In genomic region chr5:111236995-111237394, GRCh38 we compare ENCODE assay signal across 18 cellular contexts. TPM values are rescaled to one million over a fixed set of nuclear protein-coding genes. Genes with fewer than 3 reads are reported as not detected.
DNase-seq lines count a peak whose midpoint lies in the region; ATAC-seq and TF ChIP-seq lines count a peak whose summit lies in the region.
"Had no signal": no experiment of that assay in that cellular context is flagged by ENCODE, and none has a peak within 500 bp of the region (broad histone marks: within the 10 kb centered on the region; RNA-seq: fewer than 3 reads in every experiment).

No MANE protein-coding gene starts in this region.

- peak; percentile 54 to 58 for ATAC-seq in activated T-cell treated with anti-CD3 and anti-CD28 coated beads, Interleukin-2, amount 50 U/mL, for 4 hours
- ATAC-seq in HG03432 (IDR thresholded peaks at IDR 0.05; ENCODE audit: unreplicated experiment) (peak; percentile 20), GM21529 (IDR thresholded peaks at IDR 0.05; ENCODE audit: unreplicated experiment) (no peak)
- peak; percentile 7 for ATAC-seq in activated CD8-positive, alpha-beta T cell treated with anti-CD3 and anti-CD28 coated beads, Interleukin-2, amount 10 ng/mL, durations not matched to agents 7 days and 5 days

- H3K36me3 Mint-ChIP-seq in activated T-cell treated with anti-CD3 and anti-CD28 coated beads, Interleukin-2, amount 50 U/mL, for 4 hours (ENCODE audit: insufficient read depth), result peaks cover 6% of the 10 kb centered on the region
- peaks cover 34% of the 10 kb centered on the region for H3K36me3 Mint-ChIP-seq in activated CD8-positive, alpha-beta T cell treated with anti-CD3 and anti-CD28 coated beads, Interleukin-2, amount 10 ng/mL, durations not matched to agents 7 days and 5 days (ENCODE audit: low read depth)
- H3K36me3 Mint-ChIP-seq in Caco-2 (ENCODE audit: insufficient read depth, unreplicated experiment), result no peaks in the 10 kb centered on the region

- H3K36me3 ChIP-seq in spleen (no peaks in the 10 kb centered on the region), Caco-2 (ENCODE audit: control insufficient read depth, insufficient read depth, low read length) (no peaks in the 10 kb centered on the region)

- WGBS in spleen, 5 donors, result 75 to 88% (median 77%) methylated on average over 4 of the region's 4 CpGs

- H3K4me1 ChIP-seq in spleen (peaks cover 0 to 26% (median 2%) of the 10 kb centered on the region in 6 donors), Caco-2 (no peaks in the 10 kb centered on the region)

- peak overlapping the region; percentile 91 for H3K27ac Mint-ChIP-seq in activated CD8-positive, alpha-beta T cell treated with anti-CD3 and anti-CD28 coated beads, Interleukin-2, amount 10 ng/mL, durations not matched to agents 7 days and 5 days
- H3K27ac Mint-ChIP-seq in Caco-2 (ENCODE audit: unreplicated experiment), result no peak overlapping the region

- CTCF ChIA-PET in activated CD8-positive, alpha-beta T cell treated with anti-CD3 and anti-CD28 coated beads, Interleukin-2, amount 10 ng/mL, durations not matched to agents 7 days and 5 days (lab: Charles Lee), result interaction anchor here (0.8 to 7.8 kb wide), 7 partner anchors 9 to 294 kb away, joined by 3 to 85 read pairs (median 22); partner anchors contain the start of gene CAMK4
- CTCF ChIA-PET in Caco-2 (lab: Charles Lee), result interaction anchor here (0.6 kb wide), 1 partner anchor 79 kb away, joined by 3 read pairs; no protein-coding TSS in a partner anchor

- peaks cover 91% of the 10 kb centered on the region for H3K4me1 Mint-ChIP-seq in activated T-cell treated with anti-CD3 and anti-CD28 coated beads, Interleukin-2, amount 50 U/mL, for 4 hours (ENCODE audit: low read depth)
- peaks cover 82% of the 10 kb centered on the region for H3K4me1 Mint-ChIP-seq in activated CD8-positive, alpha-beta T cell treated with anti-CD3 and anti-CD28 coated beads, Interleukin-2, amount 10 ng/mL, durations not matched to agents 7 days and 5 days (ENCODE audit: low read depth)
- H3K4me1 Mint-ChIP-seq in Caco-2 (ENCODE audit: low read depth, unreplicated experiment), result no peaks in the 10 kb centered on the region
- H3K4me1 Mint-ChIP-seq: neural crest cell had no signal

- no peaks in the 10 kb centered on the region for H3K27me3 Mint-ChIP-seq in activated T-cell treated with anti-CD3 and anti-CD28 coated beads, Interleukin-2, amount 50 U/mL, for 4 hours (ENCODE audit: low read depth)
- no peaks in the 10 kb centered on the region for H3K27me3 Mint-ChIP-seq in activated CD8-positive, alpha-beta T cell treated with anti-CD3 and anti-CD28 coated beads, Interleukin-2, amount 10 ng/mL, durations not matched to agents 7 days and 5 days (ENCODE audit: low read depth)
- peaks cover 38% of the 10 kb centered on the region for H3K27me3 Mint-ChIP-seq in Caco-2 (ENCODE audit: insufficient read depth, unreplicated experiment)

- no peaks in the 10 kb centered on the region for H3K9me3 Mint-ChIP-seq in activated T-cell treated with anti-CD3 and anti-CD28 coated beads, Interleukin-2, amount 50 U/mL, for 4 hours
- H3K9me3 Mint-ChIP-seq in activated CD8-positive, alpha-beta T cell treated with anti-CD3 and anti-CD28 coated beads, Interleukin-2, amount 10 ng/mL, durations not matched to agents 7 days and 5 days (ENCODE audit: insufficient read depth), result no peaks in the 10 kb centered on the region
- H3K9me3 Mint-ChIP-seq in Caco-2 (ENCODE audit: unreplicated experiment), result no peaks in the 10 kb centered on the region
- H3K9me3 Mint-ChIP-seq: neural crest cell had no signal

- no peak overlapping the region for H3K4me3 ChIP-seq in spleen
- no peak overlapping the region for H3K4me3 ChIP-seq in Caco-2 (ENCODE audit: low read depth, low read length)
- H3K4me3 ChIP-seq: lung had no signal

- intact Hi-C loops in spleen (cut with DNase I; ENCODE audit: low total_unique reads) (no loop called here), Caco-2 (cut with micrococcal nuclease; ENCODE audit: unreplicated experiment) (no loop called here)

- TF ChIP-seq POLR2A in spleen (IDR thresholded peaks at IDR 0.05), result no peak

- DNase-seq in activated T-cell treated with anti-CD3 and anti-CD28 coated beads, Interleukin-2, amount 50 U/mL, for 4 hours, result no peak
- no peak for DNase-seq in activated T-cell treated with anti-CD3 and anti-CD28 coated beads, Interleukin-2, amount 50 U/mL, for 1 hour
- DNase-seq in activated CD8-positive, alpha-beta T cell treated with anti-CD3 and anti-CD28 coated beads, Interleukin-2, amount 10 ng/mL, durations not matched to agents 7 days and 5 days, result no peak
- no peak for DNase-seq in spleen
- no peak for DNase-seq in LoVo (ENCODE audit: low spot score)
- DNase-seq in Caco-2, result no peak
- DNase-seq: aorta, cortex of kidney, GDM1, KBM-7, NCI-H1105 treated with DMSO at 0.1 percent for 48 hours, NCI-H510A, SK-N-SH had no signal

- POLR2A ChIA-PET in activated CD8-positive, alpha-beta T cell treated with anti-CD3 and anti-CD28 coated beads, Interleukin-2, amount 10 ng/mL, durations not matched to agents 7 days and 5 days (lab: Charles Lee), result interaction anchor here (1.4 to 3.9 kb wide), 5 partner anchors 9 to 17 kb away, joined by 8 to 28 read pairs (median 12); partner anchors contain the start of gene CAMK4
- POLR2A ChIA-PET in Caco-2 (lab: Charles Lee), result no interaction called here

- H3K27me3 ChIP-seq in spleen (replicated peaks in 1 of 7), result no peaks in the 10 kb centered on the region
- peaks cover 2% of the 10 kb centered on the region; the same call in 1 of the 2 replicates for H3K27me3 ChIP-seq in Caco-2 (replicated peaks; ENCODE audit: control insufficient read depth, insufficient read depth, low read length)

- H3K9me3 ChIP-seq in spleen (no peaks in the 10 kb centered on the region), Caco-2 (no peaks in the 10 kb centered on the region)
- H3K9me3 ChIP-seq: SK-N-SH had no signal

- peak overlapping the region in 7 of 8 donors; percentile 2 to 59 (median 43) for H3K27ac ChIP-seq in spleen
- H3K27ac ChIP-seq: HL-60 had no signal

- TF ChIP-seq CTCF in spleen (IDR thresholded peaks at IDR 0.05 in 8 of 11, conservative IDR thresholded peaks at IDR 0.05 in 3 of 11), result no peak
- TF ChIP-seq CTCF in Caco-2 (IDR thresholded peaks at IDR 0.05; ENCODE audit: insufficient read depth in 1 of 2, low read depth in 1 of 2, low read length in 1 of 2, severe bottlenecking in 1 of 2, unreplicated experiment in 1 of 2), result no peak

- BruUV-seq in Caco-2 (replicated peaks; lab: Mats Ljungman, UMichigan), result no TSS peak

- peak overlapping the region; percentile 68 for H3K4me3 Mint-ChIP-seq in activated T-cell treated with anti-CD3 and anti-CD28 coated beads, Interleukin-2, amount 50 U/mL, for 4 hours
- H3K4me3 Mint-ChIP-seq in activated CD8-positive, alpha-beta T cell treated with anti-CD3 and anti-CD28 coated beads, Interleukin-2, amount 10 ng/mL, durations not matched to agents 7 days and 5 days, result peak overlapping the region; percentile 72
- H3K4me3 Mint-ChIP-seq in Caco-2 (ENCODE audit: unreplicated experiment), result no peak overlapping the region
- H3K4me3 Mint-ChIP-seq: neural crest cell had no signal

RNA-seq across cellular contexts. Expression of gene CAMK4, which starts 12.8 kb away (rescaled TPM):
- 10 to 100 TPM; 35.5 to 49.5 (median 36.9) TPM for total RNA-seq in activated T-cell treated with anti-CD3 and anti-CD28 coated beads, Interleukin-2, amount 50 U/mL, for 4 hours
- total RNA-seq in activated CD8-positive, alpha-beta T cell treated with anti-CD3 and anti-CD28 coated beads, Interleukin-2, amount 10 ng/mL, durations not matched to agents 7 days and 5 days, result 10 to 100 TPM; 82.7 to 84.9 TPM
- total RNA-seq in spleen (10 to 100 TPM; 11.5 to 22.3 (median 16.4) TPM), Caco-2 (2022) (not detected in 2 replicates)
- 1 to 10 TPM in 2 of 3 donors, under 1 TPM in 1; 0.90 to 1.6 (median 1.6) TPM for polyA plus RNA-seq in spleen

Comparison
In these comparisons a context has a peak if more than half of its experiments do, and no peak if none do; other contexts are left out.
1. RNA of gene CAMK4, which starts 12.8 kb away (total RNA-seq): 82.7 to 84.9 TPM in activated CD8-positive, alpha-beta T cell treated with anti-CD3 and anti-CD28 coated beads, Interleukin-2, amount 10 ng/mL, durations not matched to agents 7 days and 5 days, 35.5 to 49.5 TPM in activated T-cell treated with anti-CD3 and anti-CD28 coated beads, Interleukin-2, amount 50 U/mL, for 4 hours and 11.5 to 22.3 TPM in spleen; not detected in Caco-2; every median in the first group is over 10 times any median in the second.